ENCODE assay signal across 9 cellular contexts in genomic region chr17:2128011-2128410, GRCh38.
"Had no signal": no experiment of that assay in that cellular context is flagged by ENCODE, and none has a peak within 500 bp of the region (broad histone marks: within the 10 kb centered on the region; RNA-seq: fewer than 3 reads in every experiment).

No MANE protein-coding gene starts in this region.

- H3K27ac Mint-ChIP-seq: HFFc6 had no signal

- H3K4me1 ChIP-seq: HAP-1 had no signal

- H3K27ac ChIP-seq: GM23248, HL-60 had no signal

- H3K36me3 ChIP-seq: HAP-1 had no signal

- ATAC-seq: HCT116, HepG2, K562 had no signal

- FAIRE-seq: HepG2, K562 had no signal

- DNase-seq: GM23248, GOT3, H7, HFFc6 had no signal

- H3K4me3 Mint-ChIP-seq: HFFc6 had no signal

- H3K4me3 ChIP-seq: GM23248, HAP-1, K562 had no signal

- H3K9me3 ChIP-seq: HAP-1 had no signal

- H3K9me3 Mint-ChIP-seq: HFFc6 had no signal

- H3K9ac ChIP-seq: GM23248 had no signal
